In the genomic region with DNA sequence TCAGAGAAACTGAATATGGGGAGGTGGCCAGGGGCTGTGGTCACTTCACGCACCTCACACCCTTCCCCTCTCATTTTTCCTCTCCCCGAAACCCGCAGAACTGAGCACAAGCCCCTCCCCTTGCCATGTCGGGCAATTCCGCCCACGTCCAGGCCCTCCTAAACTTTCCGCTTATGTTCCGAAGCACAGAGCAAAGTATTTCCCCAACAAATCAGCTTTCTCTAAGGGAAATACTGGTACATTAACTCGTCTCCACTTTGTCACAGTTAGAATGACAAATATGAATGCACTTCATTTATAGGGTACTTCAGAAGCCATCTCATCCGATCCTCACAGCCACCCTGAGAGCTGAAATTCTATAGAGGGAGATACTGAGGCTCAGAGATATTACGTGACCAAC, we compare ENCODE assay signal across 21 cellular contexts.
A peak's percentile ranks its signal among the peaks of the same experiment; 100 is the strongest.
DNase-seq lines count a peak whose midpoint lies in the region; ATAC-seq and TF ChIP-seq lines count a peak whose summit lies in the region.
"Had no signal": no experiment of that assay in that cellular context is flagged by ENCODE, and none has a peak within 500 bp of the region (broad histone marks: within the 10 kb centered on the region; RNA-seq: fewer than 3 reads in every experiment).

No MANE protein-coding gene starts in this region.

- H3K4me1 Mint-ChIP-seq in neural crest cell: no peaks in the 10 kb centered on the region
- H3K4me1 Mint-ChIP-seq: B cell had no signal

- H3K27me3 Mint-ChIP-seq in neural crest cell (ENCODE audit: low read depth): peaks cover 19% of the 10 kb centered on the region
- H3K27me3 Mint-ChIP-seq: B cell; CD4-positive, CD25-positive, alpha-beta regulatory T cell had no signal

- no peak overlapping the region for H3K27ac ChIP-seq in coronary artery
- H3K27ac ChIP-seq: 22Rv1, BLaER1, C4-2B, GM23248 had no signal

- no peak for ATAC-seq in GM21619 (IDR thresholded peaks at IDR 0.05; ENCODE audit: unreplicated experiment)
- ATAC-seq: CD8-positive, alpha-beta T cell; GM12878; HCT116 had no signal

- in situ Hi-C loops in G401 (cut with HindIII; ENCODE audit: low sequenced_read_pairs): no loop called here

- peak overlapping the region; percentile 9 for H3K27ac Mint-ChIP-seq in neural crest cell (ENCODE audit: unreplicated experiment)
- H3K27ac Mint-ChIP-seq: B cell; CD4-positive, CD25-positive, alpha-beta regulatory T cell; CD8-positive, alpha-beta T cell; HFFc6 had no signal

- DNase-seq in NCI-H187 treated with DMSO at 0.1 percent for 48 hours (lab: John Stamatoyannopoulos, UW): peak; percentile 95
- DNase-seq in NCI-H187 (lab: John Stamatoyannopoulos, UW): no peak
- peak; percentile 59 for DNase-seq in NCI-H510A treated with DMSO at 0.1 percent for 48 hours (lab: John Stamatoyannopoulos, UW)
- no peak for DNase-seq in NCI-H510A (lab: John Stamatoyannopoulos, UW)
- peak; percentile 29 for DNase-seq in coronary artery (ENCODE audit: low spot score)
- DNase-seq in neural crest cell (ENCODE audit: low read depth, low spot score): no peak
- DNase-seq in G401 (ENCODE audit: low spot score): no peak
- DNase-seq: CD4-positive, CD25-positive, alpha-beta regulatory T cell; CD8-positive, alpha-beta T cell; DND-41; GDM1; GM23248; H9; HFFc6 had no signal

- H3K4me3 Mint-ChIP-seq in neural crest cell: no peak overlapping the region
- H3K4me3 Mint-ChIP-seq: B cell; CD4-positive, CD25-positive, alpha-beta regulatory T cell; CD8-positive, alpha-beta T cell; H9; HFFc6 had no signal

- peaks cover 2% of the 10 kb centered on the region for H3K9me3 Mint-ChIP-seq in neural crest cell
- H3K9me3 Mint-ChIP-seq: CD8-positive, alpha-beta T cell; HFFc6 had no signal

- TF ChIP-seq CTCF in coronary artery (IDR thresholded peaks at IDR 0.05) (no peak), neural crest cell (conservative IDR thresholded peaks at IDR 0.05) (no peak)

- H3K4me3 ChIP-seq in coronary artery: no peak overlapping the region
- H3K4me3 ChIP-seq: BLaER1, GM12878, GM23248 had no signal

- no peaks in the 10 kb centered on the region for H3K36me3 Mint-ChIP-seq in neural crest cell (ENCODE audit: low read depth)
- H3K36me3 Mint-ChIP-seq: CD4-positive, CD25-positive, alpha-beta regulatory T cell; CD8-positive, alpha-beta T cell had no signal

Comparison
In these comparisons a context has a peak if more than half of its experiments do, and no peak if none do; other contexts are left out.
1. DNase-seq: peak in NCI-H187 treated with DMSO at 0.1 percent for 48 hours (single experiment), NCI-H510A treated with DMSO at 0.1 percent for 48 hours (single experiment) and coronary artery (single experiment); none in NCI-H187 (0 of 2), NCI-H510A (single experiment), neural crest cell (single experiment) and G401 (single experiment).